In genomic region chr5:177433658-177434217, GRCh38 we compare ENCODE assay signal across 1 cellular context.
TF ChIP-seq lines count a peak whose summit lies in the region.

No MANE protein-coding gene starts in this region.

TF ChIP-seq in GM12891, 5 proteins besides CTCF, POLR2A, EP300 and RAD21 (continued from another document):
- no peak for TF ChIP-seq SPI1 (IDR thresholded peaks at IDR 0.05; ENCODE audit: low read depth, low read length)
- no peak for TF ChIP-seq PAX5 (IDR thresholded peaks at IDR 0.05; ENCODE audit: insufficient read depth, low read length, severe bottlenecking)
